Comparison of ENCODE assay signal across 8 cellular contexts in genomic region chr5:61330341-61330878, GRCh38. TPM values are rescaled to one million over a fixed set of nuclear protein-coding genes. Genes with fewer than 3 reads are reported as not detected.
DNase-seq lines count a peak whose midpoint lies in the region; ATAC-seq and TF ChIP-seq lines count a peak whose summit lies in the region.

No MANE protein-coding gene starts in this region.

- intact Hi-C loops in activated B cell treated with CpG ODN at 0.5 μM for 24 hours (cut with micrococcal nuclease): loop anchor here (2.0 to 10.0 kb wide), 8 partner anchors 40 to 1766 kb away; partner anchors contain the start of gene IPO11
- intact Hi-C loops in naive thymus-derived CD4-positive, alpha-beta T cell (cut with micrococcal nuclease): loop anchor here (2.0 to 5.0 kb wide), 9 partner anchors 24 to 977 kb away; partner anchors contain the start of genes DEPDC1B (in 1 of the 2) and KIF2A (in 1 of the 2)

- H3K4me1 ChIP-seq in naive thymus-derived CD4-positive, alpha-beta T cell (ENCODE audit: control insufficient read depth in 2 of 2, insufficient read depth in 2 of 2, low read length in 2 of 2): peaks cover 15 to 29% of the 10 kb centered on the region in 2 donors

- CTCF ChIA-PET in activated B cell treated with CpG ODN at 0.5 μM for 24 hours (lab: Charles Lee): interaction anchor here (0.9 to 1.7 kb wide), 2 partner anchors 78 to 274 kb away, joined by 3 to 5 read pairs; no protein-coding TSS in a partner anchor
- CTCF ChIA-PET in naive thymus-derived CD4-positive, alpha-beta T cell (lab: Charles Lee): interaction anchor here (1.3 kb wide), 1 partner anchor 65 kb away, joined by 3 read pairs; no protein-coding TSS in a partner anchor

- peaks cover 4% of the 10 kb centered on the region; the same call in 1 of the 2 replicates for H3K36me3 ChIP-seq in MG63
- peaks cover 0 to 11% (median 0%) of the 10 kb centered on the region in 3 experiments for H3K36me3 ChIP-seq in naive thymus-derived CD4-positive, alpha-beta T cell (ENCODE audit: control insufficient read depth in 2 of 3, insufficient read depth in 3 of 3, low read length in 3 of 3)

- peaks cover 3% of the 10 kb centered on the region for H3K36me3 Mint-ChIP-seq in activated B cell treated with CpG ODN at 0.5 μM for 24 hours (ENCODE audit: low read depth)
- peaks cover 0 to 6% (median 0%) of the 10 kb centered on the region in 5 donors for H3K36me3 Mint-ChIP-seq in naive thymus-derived CD4-positive, alpha-beta T cell

- TF ChIP-seq CTCF in activated B cell treated with CpG ODN at 0.5 μM for 24 hours (IDR thresholded peaks at IDR 0.05): no peak

- H3K4me3 ChIP-seq in MG63: peak overlapping the region; percentile 80
- peak overlapping the region; percentile 86 for H3K4me3 ChIP-seq in naive thymus-derived CD4-positive, alpha-beta T cell (ENCODE audit: low read length)

- ATAC-seq in activated B cell treated with CpG ODN at 0.5 μM for 24 hours (ENCODE audit: low read depth) (no peak), HG03342 (IDR thresholded peaks at IDR 0.05; ENCODE audit: unreplicated experiment) (no peak), GM18505 (IDR thresholded peaks at IDR 0.05; ENCODE audit: unreplicated experiment) (no peak)
- no peak for ATAC-seq in naive thymus-derived CD4-positive, alpha-beta T cell

- TF ChIP-seq POLR2A in GM18505 (IDR thresholded peaks at IDR 0.05; ENCODE audit: borderline replicate concordance, extremely low read depth, insufficient read depth, insufficient read length): no peak

- peak overlapping the region; percentile 84 for H3K27ac Mint-ChIP-seq in activated B cell treated with CpG ODN at 0.5 μM for 24 hours
- H3K27ac Mint-ChIP-seq in naive thymus-derived CD4-positive, alpha-beta T cell: peak overlapping the region; percentile 54 to 95 (median 86)

- H3K9me3 Mint-ChIP-seq in activated B cell treated with CpG ODN at 0.5 μM for 24 hours: no peaks in the 10 kb centered on the region
- peaks cover 0 to 3% (median 0%) of the 10 kb centered on the region in 11 donors for H3K9me3 Mint-ChIP-seq in naive thymus-derived CD4-positive, alpha-beta T cell

- peak overlapping the region; percentile 91 for H3K27ac ChIP-seq in naive thymus-derived CD4-positive, alpha-beta T cell (ENCODE audit: low read depth, low read length)

- DNase-seq in activated CD4-positive, alpha-beta T cell treated with anti-CD3 and anti-CD28 coated beads for 48 hours: peak; percentile 24
- DNase-seq in activated CD4-positive, alpha-beta T cell treated with anti-CD3 and anti-CD28 coated beads for 1 hour: no peak
- DNase-seq in MG63: no peak
- no peak for DNase-seq in activated B cell treated with CpG ODN at 0.5 μM for 24 hours
- DNase-seq in fibroblast of gingiva (ENCODE audit: low read depth): peak; percentile 39
- DNase-seq in naive thymus-derived CD4-positive, alpha-beta T cell: peak in 3 of 9 donors; percentile 23 to 47 (median 27)

- H3K27me3 Mint-ChIP-seq in activated B cell treated with CpG ODN at 0.5 μM for 24 hours: peaks cover 7% of the 10 kb centered on the region
- H3K27me3 Mint-ChIP-seq in naive thymus-derived CD4-positive, alpha-beta T cell: peaks cover 15 to 53% (median 19%) of the 10 kb centered on the region in 5 donors

- H3K4me1 Mint-ChIP-seq in activated B cell treated with CpG ODN at 0.5 μM for 24 hours: peaks cover 44% of the 10 kb centered on the region
- peaks cover 20 to 44% (median 29%) of the 10 kb centered on the region in 7 donors for H3K4me1 Mint-ChIP-seq in naive thymus-derived CD4-positive, alpha-beta T cell

- H3K9me3 ChIP-seq in MG63: no peaks in the 10 kb centered on the region
- no peaks in the 10 kb centered on the region for H3K9me3 ChIP-seq in naive thymus-derived CD4-positive, alpha-beta T cell (ENCODE audit: control insufficient read depth in 2 of 3, low read length in 3 of 3)

- H3K27me3 ChIP-seq in MG63: no peaks in the 10 kb centered on the region
- H3K27me3 ChIP-seq in naive thymus-derived CD4-positive, alpha-beta T cell (ENCODE audit: control insufficient read depth in 2 of 2, insufficient read depth in 2 of 2, low read length in 2 of 2): no peaks in the 10 kb centered on the region

- POLR2A ChIA-PET in activated B cell treated with CpG ODN at 0.5 μM for 24 hours (lab: Charles Lee): interaction anchor here (1.1 to 3.7 kb wide), 9 partner anchors 9 to 385 kb away, joined by 4 to 43 read pairs (median 5); partner anchors contain the start of genes ERCC8, NDUFAF2 and SMIM15
- POLR2A ChIA-PET in naive thymus-derived CD4-positive, alpha-beta T cell (lab: Charles Lee): interaction anchor here (0.6 to 3.2 kb wide), 10 partner anchors 9 to 385 kb away, joined by 3 to 27 read pairs (median 6); partner anchors contain the start of genes ERCC8, NDUFAF2 and SMIM15

- peak overlapping the region; percentile 88 for H3K4me3 Mint-ChIP-seq in activated B cell treated with CpG ODN at 0.5 μM for 24 hours
- H3K4me3 Mint-ChIP-seq in naive thymus-derived CD4-positive, alpha-beta T cell: peak overlapping the region; percentile 85 to 98 (median 90)

RNA-seq across cellular contexts. Expression of gene ZSWIM6, which starts 1.6 kb away (rescaled TPM):
- 1.3 and 3.3 TPM in 2 replicates for total RNA-seq in MG63 (2014; rRNA removed; shearing (Covaris generic); ENCODE audit: low replicate concordance)
- 6.9 and 8.5 TPM in 2 replicates for total RNA-seq in activated B cell treated with CpG ODN at 0.5 μM for 24 hours
- total RNA-seq in naive thymus-derived CD4-positive, alpha-beta T cell: 10 to 100 TPM in 3 of 5 experiments, 1 to 10 TPM in 2; 4.2 to 18.5 (median 11.5) TPM
- polyA plus RNA-seq in naive thymus-derived CD4-positive, alpha-beta T cell: under 1 TPM; 0.29 to 0.48 TPM

Comparison
In these comparisons a context has a peak if more than half of its experiments do, and no peak if none do; other contexts are left out.
1. DNase-seq: peak in activated CD4-positive, alpha-beta T cell treated with anti-CD3 and anti-CD28 coated beads for 48 hours (single experiment) and fibroblast of gingiva (single experiment); none in activated CD4-positive, alpha-beta T cell treated with anti-CD3 and anti-CD28 coated beads for 1 hour (single experiment), MG63 (single experiment) and activated B cell treated with CpG ODN at 0.5 μM for 24 hours (single experiment).